ENCODE assay signal across 1 cellular context in the genomic region with DNA sequence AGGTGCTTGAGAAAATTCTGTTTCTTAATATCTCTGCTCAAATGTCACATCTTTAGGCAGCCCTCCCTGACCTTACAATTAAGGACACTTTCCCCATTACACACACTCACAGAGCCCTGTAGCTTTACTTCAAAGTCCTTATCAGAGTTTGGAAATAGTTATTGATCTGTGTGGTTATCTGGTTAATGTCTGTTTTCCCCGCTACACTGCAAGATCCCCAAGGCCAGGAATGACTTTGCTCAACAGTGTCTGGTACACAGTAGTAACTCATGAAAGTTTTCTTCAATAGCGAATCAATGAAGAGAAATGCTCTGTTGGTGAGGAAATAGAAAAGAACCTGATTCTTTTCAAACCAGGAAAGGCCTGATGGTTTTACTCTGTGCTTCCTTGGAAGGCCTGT.
TF ChIP-seq lines count a peak whose summit lies in the region.

No MANE protein-coding gene starts in this region.

TF ChIP-seq in HepG2, 621 proteins besides CTCF, POLR2A, EP300 and RAD21 (continued from another document and continues in another):
- TF ChIP-seq, protein P1, sequence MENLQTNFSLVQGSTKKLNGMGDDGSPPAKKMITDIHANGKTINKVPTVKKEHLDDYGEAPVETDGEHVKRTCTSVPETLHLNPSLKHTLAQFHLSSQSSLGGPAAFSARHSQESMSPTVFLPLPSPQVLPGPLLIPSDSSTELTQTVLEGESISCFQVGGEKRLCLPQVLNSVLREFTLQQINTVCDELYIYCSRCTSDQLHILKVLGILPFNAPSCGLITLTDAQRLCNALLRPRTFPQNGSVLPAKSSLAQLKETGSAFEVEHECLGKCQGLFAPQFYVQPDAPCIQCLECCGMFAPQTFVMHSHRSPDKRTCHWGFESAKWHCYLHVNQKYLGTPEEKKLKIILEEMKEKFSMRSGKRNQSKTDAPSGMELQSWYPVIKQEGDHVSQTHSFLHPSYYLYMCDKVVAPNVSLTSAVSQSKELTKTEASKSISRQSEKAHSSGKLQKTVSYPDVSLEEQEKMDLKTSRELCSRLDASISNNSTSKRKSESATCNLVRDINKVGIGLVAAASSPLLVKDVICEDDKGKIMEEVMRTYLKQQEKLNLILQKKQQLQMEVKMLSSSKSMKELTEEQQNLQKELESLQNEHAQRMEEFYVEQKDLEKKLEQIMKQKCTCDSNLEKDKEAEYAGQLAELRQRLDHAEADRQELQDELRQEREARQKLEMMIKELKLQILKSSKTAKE (CRISPR knock-in tag; IDR thresholded peaks at IDR 0.05; ENCODE audit: borderline replicate concordance) = peak; percentile 37; the same call in 1 of the 2 replicates
- TF ChIP-seq ZMYM2 (CRISPR knock-in tag; IDR thresholded peaks at IDR 0.05) (peak; percentile 75), EEA1 (CRISPR knock-in tag; IDR thresholded peaks at IDR 0.05; ENCODE audit: borderline replicate concordance) (no peak), PPARG (CRISPR knock-in tag; conservative IDR thresholded peaks at IDR 0.05) (0 out of 2 replicates have a peak, but pooled peaks have one; percentile 15), MBD4 (IDR thresholded peaks at IDR 0.05; ENCODE audit: borderline replicate concordance, low read length) (peak; percentile 92), NFRKB (IDR thresholded peaks at IDR 0.05) (no peak), ZNF557 (CRISPR knock-in tag; IDR thresholded peaks at IDR 0.05) (0 out of 2 replicates have a peak, but pooled peaks have one; percentile 42), ZNF605 (CRISPR knock-in tag; IDR thresholded peaks at IDR 0.05) (no peak), TEAD3 (CRISPR knock-in tag; optimal IDR thresholded peaks at IDR 0.05; ENCODE audit: borderline replicate concordance) (peak; percentile 58), ZSCAN30 (CRISPR knock-in tag; IDR thresholded peaks at IDR 0.05) (no peak), IRF2 (CRISPR knock-in tag; IDR thresholded peaks at IDR 0.05) (0 out of 2 replicates have a peak, but pooled peaks have one; percentile 44), ZKSCAN8 (CRISPR knock-in tag; IDR thresholded peaks at IDR 0.05; ENCODE audit: borderline replicate concordance) (no peak), SMARCC2 (IDR thresholded peaks at IDR 0.05) (peak; percentile 34; the same call in 1 of the 2 replicates), SRSF4 (IDR thresholded peaks at IDR 0.05; ENCODE audit: low read depth, low read length, poor library complexity, severe bottlenecking) (no peak), ZNF619 (CRISPR knock-in tag; IDR thresholded peaks at IDR 0.05) (no peak), DPF2 (CRISPR knock-in tag; IDR thresholded peaks at IDR 0.05; ENCODE audit: borderline replicate concordance, low read depth) (peak; percentile 71), SMAD9 (CRISPR knock-in tag; IDR thresholded peaks at IDR 0.05) (no peak), SOX6 (IDR thresholded peaks at IDR 0.05) (no peak), SOX6 (CRISPR knock-in tag; IDR thresholded peaks at IDR 0.05) (peak; percentile 85), STAT5B (CRISPR knock-in tag; IDR thresholded peaks at IDR 0.05) (no peak), NR2C2 (CRISPR knock-in tag; IDR thresholded peaks at IDR 0.05; ENCODE audit: borderline replicate concordance) (peak; percentile 60; the same call in 1 of the 2 replicates), TBP (CRISPR knock-in tag; IDR thresholded peaks at IDR 0.05) (no peak), ZFX (CRISPR knock-in tag; IDR thresholded peaks at IDR 0.05; ENCODE audit: low read depth) (0 out of 2 replicates have a peak, but pooled peaks have one; percentile 8), FOXK1 (CRISPR knock-in tag; IDR thresholded peaks at IDR 0.05; ENCODE audit: borderline replicate concordance, low read depth) (peak; percentile 14; the same call in 1 of the 2 replicates), MEIS2 (CRISPR knock-in tag; IDR thresholded peaks at IDR 0.05) (0 out of 2 replicates have a peak, but pooled peaks have one; percentile 31), ZNF30 (CRISPR knock-in tag; IDR thresholded peaks at IDR 0.05) (no peak), ARNT (IDR thresholded peaks at IDR 0.05) (no peak), ZMYM3 (CRISPR knock-in tag; IDR thresholded peaks at IDR 0.05) (peak; percentile 87), ZNF180 (CRISPR knock-in tag; IDR thresholded peaks at IDR 0.05; ENCODE audit: borderline replicate concordance, low read depth) (no peak), MBNL3 (CRISPR knock-in tag; conservative IDR thresholded peaks at IDR 0.05) (no peak), ZFAT (CRISPR knock-in tag; conservative IDR thresholded peaks at IDR 0.05) (no peak)
- TF ChIP-seq, protein P2, sequence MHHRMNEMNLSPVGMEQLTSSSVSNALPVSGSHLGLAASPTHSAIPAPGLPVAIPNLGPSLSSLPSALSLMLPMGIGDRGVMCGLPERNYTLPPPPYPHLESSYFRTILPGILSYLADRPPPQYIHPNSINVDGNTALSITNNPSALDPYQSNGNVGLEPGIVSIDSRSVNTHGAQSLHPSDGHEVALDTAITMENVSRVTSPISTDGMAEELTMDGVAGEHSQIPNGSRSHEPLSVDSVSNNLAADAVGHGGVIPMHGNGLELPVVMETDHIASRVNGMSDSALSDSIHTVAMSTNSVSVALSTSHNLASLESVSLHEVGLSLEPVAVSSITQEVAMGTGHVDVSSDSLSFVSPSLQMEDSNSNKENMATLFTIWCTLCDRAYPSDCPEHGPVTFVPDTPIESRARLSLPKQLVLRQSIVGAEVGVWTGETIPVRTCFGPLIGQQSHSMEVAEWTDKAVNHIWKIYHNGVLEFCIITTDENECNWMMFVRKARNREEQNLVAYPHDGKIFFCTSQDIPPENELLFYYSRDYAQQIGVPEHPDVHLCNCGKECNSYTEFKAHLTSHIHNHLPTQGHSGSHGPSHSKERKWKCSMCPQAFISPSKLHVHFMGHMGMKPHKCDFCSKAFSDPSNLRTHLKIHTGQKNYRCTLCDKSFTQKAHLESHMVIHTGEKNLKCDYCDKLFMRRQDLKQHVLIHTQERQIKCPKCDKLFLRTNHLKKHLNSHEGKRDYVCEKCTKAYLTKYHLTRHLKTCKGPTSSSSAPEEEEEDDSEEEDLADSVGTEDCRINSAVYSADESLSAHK (CRISPR knock-in tag; IDR thresholded peaks at IDR 0.05; ENCODE audit: borderline replicate concordance) = no peak
- TF ChIP-seq, protein P3, sequence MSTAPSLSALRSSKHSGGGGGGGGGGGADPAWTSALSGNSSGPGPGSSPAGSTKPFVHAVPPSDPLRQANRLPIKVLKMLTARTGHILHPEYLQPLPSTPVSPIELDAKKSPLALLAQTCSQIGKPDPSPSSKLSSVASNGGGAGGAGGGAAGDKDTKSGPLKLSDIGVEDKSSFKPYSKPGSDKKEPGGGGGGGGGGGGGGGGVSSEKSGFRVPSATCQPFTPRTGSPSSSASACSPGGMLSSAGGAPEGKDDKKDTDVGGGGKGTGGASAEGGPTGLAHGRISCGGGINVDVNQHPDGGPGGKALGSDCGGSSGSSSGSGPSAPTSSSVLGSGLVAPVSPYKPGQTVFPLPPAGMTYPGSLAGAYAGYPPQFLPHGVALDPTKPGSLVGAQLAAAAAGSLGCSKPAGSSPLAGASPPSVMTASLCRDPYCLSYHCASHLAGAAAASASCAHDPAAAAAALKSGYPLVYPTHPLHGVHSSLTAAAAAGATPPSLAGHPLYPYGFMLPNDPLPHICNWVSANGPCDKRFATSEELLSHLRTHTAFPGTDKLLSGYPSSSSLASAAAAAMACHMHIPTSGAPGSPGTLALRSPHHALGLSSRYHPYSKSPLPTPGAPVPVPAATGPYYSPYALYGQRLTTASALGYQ (CRISPR knock-in tag; IDR thresholded peaks at IDR 0.05) = peak; percentile 87; the same call in 1 of the 2 replicates
- TF ChIP-seq, protein P4, sequence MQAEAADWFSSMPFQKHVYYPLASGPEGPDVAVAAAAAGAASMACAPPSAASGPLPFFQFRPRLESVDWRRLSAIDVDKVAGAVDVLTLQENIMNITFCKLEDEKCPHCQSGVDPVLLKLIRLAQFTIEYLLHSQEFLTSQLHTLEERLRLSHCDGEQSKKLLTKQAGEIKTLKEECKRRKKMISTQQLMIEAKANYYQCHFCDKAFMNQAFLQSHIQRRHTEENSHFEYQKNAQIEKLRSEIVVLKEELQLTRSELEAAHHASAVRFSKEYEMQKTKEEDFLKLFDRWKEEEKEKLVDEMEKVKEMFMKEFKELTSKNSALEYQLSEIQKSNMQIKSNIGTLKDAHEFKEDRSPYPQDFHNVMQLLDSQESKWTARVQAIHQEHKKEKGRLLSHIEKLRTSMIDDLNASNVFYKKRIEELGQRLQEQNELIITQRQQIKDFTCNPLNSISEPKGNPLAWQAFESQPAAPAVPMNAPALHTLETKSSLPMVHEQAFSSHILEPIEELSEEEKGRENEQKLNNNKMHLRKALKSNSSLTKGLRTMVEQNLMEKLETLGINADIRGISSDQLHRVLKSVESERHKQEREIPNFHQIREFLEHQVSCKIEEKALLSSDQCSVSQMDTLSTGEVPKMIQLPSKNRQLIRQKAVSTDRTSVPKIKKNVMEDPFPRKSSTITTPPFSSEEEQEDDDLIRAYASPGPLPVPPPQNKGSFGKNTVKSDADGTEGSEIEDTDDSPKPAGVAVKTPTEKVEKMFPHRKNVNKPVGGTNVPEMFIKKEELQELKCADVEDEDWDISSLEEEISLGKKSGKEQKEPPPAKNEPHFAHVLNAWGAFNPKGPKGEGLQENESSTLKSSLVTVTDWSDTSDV (CRISPR knock-in tag; IDR thresholded peaks at IDR 0.05) = no peak
- TF ChIP-seq, protein P5, sequence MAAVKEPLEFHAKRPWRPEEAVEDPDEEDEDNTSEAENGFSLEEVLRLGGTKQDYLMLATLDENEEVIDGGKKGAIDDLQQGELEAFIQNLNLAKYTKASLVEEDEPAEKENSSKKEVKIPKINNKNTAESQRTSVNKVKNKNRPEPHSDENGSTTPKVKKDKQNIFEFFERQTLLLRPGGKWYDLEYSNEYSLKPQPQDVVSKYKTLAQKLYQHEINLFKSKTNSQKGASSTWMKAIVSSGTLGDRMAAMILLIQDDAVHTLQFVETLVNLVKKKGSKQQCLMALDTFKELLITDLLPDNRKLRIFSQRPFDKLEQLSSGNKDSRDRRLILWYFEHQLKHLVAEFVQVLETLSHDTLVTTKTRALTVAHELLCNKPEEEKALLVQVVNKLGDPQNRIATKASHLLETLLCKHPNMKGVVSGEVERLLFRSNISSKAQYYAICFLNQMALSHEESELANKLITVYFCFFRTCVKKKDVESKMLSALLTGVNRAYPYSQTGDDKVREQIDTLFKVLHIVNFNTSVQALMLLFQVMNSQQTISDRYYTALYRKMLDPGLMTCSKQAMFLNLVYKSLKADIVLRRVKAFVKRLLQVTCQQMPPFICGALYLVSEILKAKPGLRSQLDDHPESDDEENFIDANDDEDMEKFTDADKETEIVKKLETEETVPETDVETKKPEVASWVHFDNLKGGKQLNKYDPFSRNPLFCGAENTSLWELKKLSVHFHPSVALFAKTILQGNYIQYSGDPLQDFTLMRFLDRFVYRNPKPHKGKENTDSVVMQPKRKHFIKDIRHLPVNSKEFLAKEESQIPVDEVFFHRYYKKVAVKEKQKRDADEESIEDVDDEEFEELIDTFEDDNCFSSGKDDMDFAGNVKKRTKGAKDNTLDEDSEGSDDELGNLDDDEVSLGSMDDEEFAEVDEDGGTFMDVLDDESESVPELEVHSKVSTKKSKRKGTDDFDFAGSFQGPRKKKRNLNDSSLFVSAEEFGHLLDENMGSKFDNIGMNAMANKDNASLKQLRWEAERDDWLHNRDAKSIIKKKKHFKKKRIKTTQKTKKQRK (IDR thresholded peaks at IDR 0.05; ENCODE audit: low read length) = no peak
- TF ChIP-seq, protein P6, sequence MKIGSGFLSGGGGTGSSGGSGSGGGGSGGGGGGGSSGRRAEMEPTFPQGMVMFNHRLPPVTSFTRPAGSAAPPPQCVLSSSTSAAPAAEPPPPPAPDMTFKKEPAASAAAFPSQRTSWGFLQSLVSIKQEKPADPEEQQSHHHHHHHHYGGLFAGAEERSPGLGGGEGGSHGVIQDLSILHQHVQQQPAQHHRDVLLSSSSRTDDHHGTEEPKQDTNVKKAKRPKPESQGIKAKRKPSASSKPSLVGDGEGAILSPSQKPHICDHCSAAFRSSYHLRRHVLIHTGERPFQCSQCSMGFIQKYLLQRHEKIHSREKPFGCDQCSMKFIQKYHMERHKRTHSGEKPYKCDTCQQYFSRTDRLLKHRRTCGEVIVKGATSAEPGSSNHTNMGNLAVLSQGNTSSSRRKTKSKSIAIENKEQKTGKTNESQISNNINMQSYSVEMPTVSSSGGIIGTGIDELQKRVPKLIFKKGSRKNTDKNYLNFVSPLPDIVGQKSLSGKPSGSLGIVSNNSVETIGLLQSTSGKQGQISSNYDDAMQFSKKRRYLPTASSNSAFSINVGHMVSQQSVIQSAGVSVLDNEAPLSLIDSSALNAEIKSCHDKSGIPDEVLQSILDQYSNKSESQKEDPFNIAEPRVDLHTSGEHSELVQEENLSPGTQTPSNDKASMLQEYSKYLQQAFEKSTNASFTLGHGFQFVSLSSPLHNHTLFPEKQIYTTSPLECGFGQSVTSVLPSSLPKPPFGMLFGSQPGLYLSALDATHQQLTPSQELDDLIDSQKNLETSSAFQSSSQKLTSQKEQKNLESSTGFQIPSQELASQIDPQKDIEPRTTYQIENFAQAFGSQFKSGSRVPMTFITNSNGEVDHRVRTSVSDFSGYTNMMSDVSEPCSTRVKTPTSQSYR (CRISPR knock-in tag; IDR thresholded peaks at IDR 0.05; ENCODE audit: borderline replicate concordance) = no peak
- TF ChIP-seq, protein P7, sequence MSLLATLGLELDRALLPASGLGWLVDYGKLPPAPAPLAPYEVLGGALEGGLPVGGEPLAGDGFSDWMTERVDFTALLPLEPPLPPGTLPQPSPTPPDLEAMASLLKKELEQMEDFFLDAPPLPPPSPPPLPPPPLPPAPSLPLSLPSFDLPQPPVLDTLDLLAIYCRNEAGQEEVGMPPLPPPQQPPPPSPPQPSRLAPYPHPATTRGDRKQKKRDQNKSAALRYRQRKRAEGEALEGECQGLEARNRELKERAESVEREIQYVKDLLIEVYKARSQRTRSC (CRISPR knock-in tag; IDR thresholded peaks at IDR 0.05; ENCODE audit: low read depth) = no peak
- TF ChIP-seq, protein P8, sequence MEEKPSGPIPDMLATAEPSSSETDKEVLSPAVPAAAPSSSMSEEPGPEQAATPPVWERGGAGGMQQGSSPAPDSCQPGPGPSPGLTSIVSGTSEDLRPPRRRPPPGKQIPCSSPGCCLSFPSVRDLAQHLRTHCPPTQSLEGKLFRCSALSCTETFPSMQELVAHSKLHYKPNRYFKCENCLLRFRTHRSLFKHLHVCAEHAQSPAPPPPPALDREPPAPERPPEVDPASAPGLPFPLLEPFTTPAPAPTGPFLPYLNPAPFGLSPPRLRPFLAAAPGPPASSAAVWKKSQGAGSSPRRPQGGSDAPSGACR (CRISPR knock-in tag; IDR thresholded peaks at IDR 0.05) = peak; percentile 47; the same call in 1 of the 2 replicates
- TF ChIP-seq, protein P9, sequence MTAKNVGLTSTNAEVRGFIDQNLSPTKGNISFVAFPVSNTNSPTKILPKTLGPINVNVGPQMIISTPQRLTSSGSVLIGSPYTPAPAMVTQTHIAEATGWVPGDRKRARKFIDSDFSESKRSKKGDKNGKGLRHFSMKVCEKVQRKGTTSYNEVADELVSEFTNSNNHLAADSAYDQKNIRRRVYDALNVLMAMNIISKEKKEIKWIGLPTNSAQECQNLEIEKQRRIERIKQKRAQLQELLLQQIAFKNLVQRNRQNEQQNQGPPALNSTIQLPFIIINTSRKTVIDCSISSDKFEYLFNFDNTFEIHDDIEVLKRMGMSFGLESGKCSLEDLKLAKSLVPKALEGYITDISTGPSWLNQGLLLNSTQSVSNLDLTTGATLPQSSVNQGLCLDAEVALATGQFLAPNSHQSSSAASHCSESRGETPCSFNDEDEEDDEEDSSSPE (CRISPR knock-in tag; IDR thresholded peaks at IDR 0.05) = no peak
- TF ChIP-seq, protein P10, sequence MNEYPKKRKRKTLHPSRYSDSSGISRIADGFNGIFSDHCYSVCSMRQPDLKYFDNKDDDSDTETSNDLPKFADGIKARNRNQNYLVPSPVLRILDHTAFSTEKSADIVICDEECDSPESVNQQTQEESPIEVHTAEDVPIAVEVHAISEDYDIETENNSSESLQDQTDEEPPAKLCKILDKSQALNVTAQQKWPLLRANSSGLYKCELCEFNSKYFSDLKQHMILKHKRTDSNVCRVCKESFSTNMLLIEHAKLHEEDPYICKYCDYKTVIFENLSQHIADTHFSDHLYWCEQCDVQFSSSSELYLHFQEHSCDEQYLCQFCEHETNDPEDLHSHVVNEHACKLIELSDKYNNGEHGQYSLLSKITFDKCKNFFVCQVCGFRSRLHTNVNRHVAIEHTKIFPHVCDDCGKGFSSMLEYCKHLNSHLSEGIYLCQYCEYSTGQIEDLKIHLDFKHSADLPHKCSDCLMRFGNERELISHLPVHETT (CRISPR knock-in tag; conservative IDR thresholded peaks at IDR 0.05) = no peak
